ENCODE assay signal across 15 cellular contexts in the genomic region with DNA sequence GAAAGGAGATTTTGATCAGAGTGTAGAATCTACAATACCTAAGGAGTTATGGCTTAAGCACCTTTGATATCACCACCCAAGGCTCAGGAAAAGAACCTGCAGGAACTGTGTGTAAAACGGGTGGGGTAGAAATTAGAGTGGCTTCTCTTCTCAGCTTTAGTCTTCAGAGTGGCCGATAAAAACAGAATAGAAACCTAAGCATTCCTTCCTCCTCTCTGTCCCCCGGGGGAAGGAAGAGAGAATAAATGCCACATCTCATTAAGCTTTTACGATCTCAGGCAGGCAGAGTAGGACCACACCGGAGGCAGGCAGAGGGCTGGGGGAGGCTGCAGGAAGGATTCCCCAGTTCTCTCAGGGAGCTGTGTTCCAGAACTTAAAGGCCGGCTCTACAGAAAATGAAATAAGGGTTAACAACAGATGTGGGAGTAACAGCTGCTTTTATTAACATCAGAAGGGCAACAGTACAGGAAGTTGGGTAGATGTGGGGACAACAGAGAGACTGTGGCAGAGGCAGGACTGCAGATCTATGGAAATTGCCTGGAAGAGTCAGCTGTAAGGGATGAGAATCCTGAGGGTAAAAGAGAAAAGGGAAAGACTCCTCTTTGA. TPM values are rescaled to one million over a fixed set of nuclear protein-coding genes. Genes with fewer than 3 reads are reported as not detected.
DNase-seq lines count a peak whose midpoint lies in the region; ATAC-seq and TF ChIP-seq lines count a peak whose summit lies in the region.
"Had no signal": no experiment of that assay in that cellular context is flagged by ENCODE, and none has a peak within 500 bp of the region (broad histone marks: within the 10 kb centered on the region; RNA-seq: fewer than 3 reads in every experiment).

No MANE protein-coding gene starts in this region.

- H3K36me3 ChIP-seq in colonic mucosa: no peaks in the 10 kb centered on the region

- H3K27me3 Mint-ChIP-seq in activated naive CD4-positive, alpha-beta T cell treated with anti-CD3 and anti-CD28 coated beads for 36 hours (ENCODE audit: low read depth): no peaks in the 10 kb centered on the region
- H3K27me3 Mint-ChIP-seq in stimulated activated naive B cell treated with anti-CD40 and anti-IgM and Interleukin-4, amounts not matched to agents 10 μg/mL and 1 μg/mL and 100 μg/mL, for 72 hours: no peaks in the 10 kb centered on the region

- H3K4me1 Mint-ChIP-seq in activated naive CD4-positive, alpha-beta T cell treated with anti-CD3 and anti-CD28 coated beads for 36 hours (ENCODE audit: low read depth): peaks cover 34% of the 10 kb centered on the region
- peaks cover 24 to 35% of the 10 kb centered on the region in 2 donors for H3K4me1 Mint-ChIP-seq in stimulated activated naive B cell treated with anti-CD40 and anti-IgM and Interleukin-4, amounts not matched to agents 10 μg/mL and 1 μg/mL and 100 μg/mL, for 72 hours

- no peak for TF ChIP-seq CTCF in colonic mucosa (IDR thresholded peaks at IDR 0.05)

- peak; percentile 54 to 56 for ATAC-seq in stimulated activated naive B cell treated with anti-CD40 and anti-IgM and Interleukin-4, amounts not matched to agents 10 μg/mL and 1 μg/mL and 100 μg/mL, for 72 hours (replicated peaks)

- H3K4me3 Mint-ChIP-seq in activated naive CD4-positive, alpha-beta T cell treated with anti-CD3 and anti-CD28 coated beads for 36 hours: peak overlapping the region; percentile 8
- peak overlapping the region; percentile 71 to 77 for H3K4me3 Mint-ChIP-seq in stimulated activated naive B cell treated with anti-CD40 and anti-IgM and Interleukin-4, amounts not matched to agents 10 μg/mL and 1 μg/mL and 100 μg/mL, for 72 hours

- H3K27ac ChIP-seq in colonic mucosa: peak overlapping the region; percentile 2

- intact Hi-C loops in activated naive CD4-positive, alpha-beta T cell treated with anti-CD3 and anti-CD28 coated beads for 36 hours (cut with micrococcal nuclease): loop anchor here (1.0 to 5.0 kb wide), 2 partner anchors 45 to 47 kb away; a partner anchor contains a TSS
- intact Hi-C loops in colonic mucosa (cut with DNase I): no loop called here

- DNase-seq in activated naive CD4-positive, alpha-beta T cell treated with anti-CD3 and anti-CD28 coated beads for 36 hours: no peak
- no peak for DNase-seq in activated naive CD4-positive, alpha-beta T cell treated with Interleukin-2 at 50 U/mL for 16 hours
- DNase-seq in NAMALWA (ENCODE audit: low spot score) (peak; percentile 62), colonic mucosa (no peak), SHP77 (lab: John Stamatoyannopoulos, UW) (no peak), kidney tubule cell (ENCODE audit: low spot score) (no peak)
- DNase-seq in stimulated activated naive B cell treated with anti-CD40 and anti-IgM and Interleukin-4, amounts not matched to agents 10 μg/mL and 1 μg/mL and 100 μg/mL, for 72 hours: no peak
- DNase-seq in stimulated activated naive CD4-positive, alpha-beta T cell treated with Interleukin-2 at 50 U/mL for 16 hours (lab: John Stamatoyannopoulos, UW): no peak
- DNase-seq: NCI-H2081; stimulated activated CD4-positive, alpha-beta T cell treated with anti-CD3 and anti-CD28 coated beads, Interleukin-12 subunit alpha, Interleukin-12 subunit beta, amount 100 ng/mL, for 4 hours; stimulated activated naive CD4-positive, alpha-beta T cell had no signal

- no peaks in the 10 kb centered on the region for H3K4me1 ChIP-seq in colonic mucosa

- H3K27me3 ChIP-seq in colonic mucosa: no peaks in the 10 kb centered on the region

- CTCF ChIA-PET in activated naive CD4-positive, alpha-beta T cell treated with anti-CD3 and anti-CD28 coated beads for 36 hours (lab: Charles Lee): interaction anchor here (0.6 to 2.3 kb wide), 15 partner anchors 15 to 271 kb away, joined by 3 to 11 read pairs (median 3); no protein-coding TSS in a partner anchor

- H3K9ac ChIP-seq in colonic mucosa (ENCODE audit: low read depth in 2 of 2, low read length in 2 of 2): peak overlapping the region in 1 of 2 donors; percentile 37

- no peak overlapping the region for H3K4me3 ChIP-seq in colonic mucosa

- no peak overlapping the region for H3K27ac Mint-ChIP-seq in activated naive CD4-positive, alpha-beta T cell treated with anti-CD3 and anti-CD28 coated beads for 36 hours
- peak overlapping the region; percentile 90 for H3K27ac Mint-ChIP-seq in stimulated activated naive B cell treated with anti-CD40 and anti-IgM and Interleukin-4, amounts not matched to agents 10 μg/mL and 1 μg/mL and 100 μg/mL, for 72 hours

- H3K36me3 Mint-ChIP-seq in activated naive CD4-positive, alpha-beta T cell treated with anti-CD3 and anti-CD28 coated beads for 36 hours (ENCODE audit: low read depth): no peaks in the 10 kb centered on the region
- peaks cover 0 to 2% of the 10 kb centered on the region in 2 donors for H3K36me3 Mint-ChIP-seq in stimulated activated naive B cell treated with anti-CD40 and anti-IgM and Interleukin-4, amounts not matched to agents 10 μg/mL and 1 μg/mL and 100 μg/mL, for 72 hours

- H3K9me3 Mint-ChIP-seq in activated naive CD4-positive, alpha-beta T cell treated with anti-CD3 and anti-CD28 coated beads for 36 hours: no peaks in the 10 kb centered on the region
- H3K9me3 Mint-ChIP-seq in stimulated activated naive B cell treated with anti-CD40 and anti-IgM and Interleukin-4, amounts not matched to agents 10 μg/mL and 1 μg/mL and 100 μg/mL, for 72 hours: no peaks in the 10 kb centered on the region

- H3K9me3 ChIP-seq in colonic mucosa: no peaks in the 10 kb centered on the region

RNA-seq across cellular contexts. Expression of a gene that starts 24.5 kb away (rescaled TPM):
- 10 to 100 TPM; 28.8 to 32.8 TPM for total RNA-seq in activated naive CD4-positive, alpha-beta T cell treated with anti-CD3 and anti-CD28 coated beads for 36 hours
- total RNA-seq in colonic mucosa: 10 to 100 TPM; 32.3 to 49.9 TPM

RNA-seq across cellular contexts. Expression of a gene that starts 47.3 kb away (rescaled TPM):
- 10 to 100 TPM in 1 of 2 experiments, 1 to 10 TPM in 1; 9.4 to 10.6 TPM for total RNA-seq in activated naive CD4-positive, alpha-beta T cell treated with anti-CD3 and anti-CD28 coated beads for 36 hours
- 10 to 100 TPM; 13.6 to 57.9 TPM for total RNA-seq in colonic mucosa

RNA-seq across cellular contexts. Expression of a gene that starts 54.4 kb away (rescaled TPM):
- 1 to 10 TPM; 3.1 to 3.9 TPM for total RNA-seq in activated naive CD4-positive, alpha-beta T cell treated with anti-CD3 and anti-CD28 coated beads for 36 hours
- total RNA-seq in colonic mucosa: not detected
- total RNA-seq: frontal cortex, H4, lung microvascular endothelial cell, SK-MEL-5 had no signal
